In the genomic region with DNA sequence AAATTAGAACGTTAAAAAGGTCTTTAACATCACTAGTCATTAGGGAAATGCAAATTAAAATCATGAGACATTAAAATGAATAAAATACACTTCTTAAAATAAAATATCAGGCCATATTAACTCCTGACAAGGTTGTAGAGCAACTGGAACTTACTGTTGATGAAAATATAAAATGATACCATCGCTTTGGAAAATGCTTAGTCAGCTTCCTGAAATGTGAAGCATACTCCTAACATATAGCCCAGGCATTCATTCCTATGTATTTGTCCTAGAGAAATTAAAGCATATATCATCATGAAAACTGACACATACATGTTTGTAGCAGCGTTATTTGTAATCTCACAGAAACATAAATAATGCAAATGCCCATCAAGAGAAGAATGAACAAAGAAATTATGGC, we compare ENCODE assay signal across 1 cellular context.
TF ChIP-seq lines count a peak whose summit lies in the region.

No MANE protein-coding gene starts in this region.

TF ChIP-seq in K562, 482 proteins besides CTCF, POLR2A, EP300 and RAD21 (continued from another document):
- TF ChIP-seq C11orf30 (IDR thresholded peaks at IDR 0.05; ENCODE audit: low read depth): peak; percentile 61; the same call in 1 of the 2 replicates
- no peak for TF ChIP-seq MEF2A (IDR thresholded peaks at IDR 0.05; ENCODE audit: control insufficient read depth, low read depth, low read length)
- TF ChIP-seq BRF1 (IDR thresholded peaks at IDR 0.05; ENCODE audit: borderline replicate concordance, extremely low read depth, insufficient read length): no peak
- TF ChIP-seq SRSF9 (IDR thresholded peaks at IDR 0.05; ENCODE audit: borderline replicate concordance, low read depth, low read length): no peak
- TF ChIP-seq MAFG (tag; conservative IDR thresholded peaks at IDR 0.05): peak; percentile 64; the same call in 1 of the 2 replicates
- peak; percentile 66; the same call in 1 of the 2 replicates for TF ChIP-seq ZNF316 (IDR thresholded peaks at IDR 0.05)
- TF ChIP-seq NFXL1 (CRISPR knock-in tag; IDR thresholded peaks at IDR 0.05): no peak
- TF ChIP-seq MAFK (IDR thresholded peaks at IDR 0.05; ENCODE audit: low read length): peak; percentile 77
